9 cellular contexts compared by ENCODE assay signal in the genomic region with DNA sequence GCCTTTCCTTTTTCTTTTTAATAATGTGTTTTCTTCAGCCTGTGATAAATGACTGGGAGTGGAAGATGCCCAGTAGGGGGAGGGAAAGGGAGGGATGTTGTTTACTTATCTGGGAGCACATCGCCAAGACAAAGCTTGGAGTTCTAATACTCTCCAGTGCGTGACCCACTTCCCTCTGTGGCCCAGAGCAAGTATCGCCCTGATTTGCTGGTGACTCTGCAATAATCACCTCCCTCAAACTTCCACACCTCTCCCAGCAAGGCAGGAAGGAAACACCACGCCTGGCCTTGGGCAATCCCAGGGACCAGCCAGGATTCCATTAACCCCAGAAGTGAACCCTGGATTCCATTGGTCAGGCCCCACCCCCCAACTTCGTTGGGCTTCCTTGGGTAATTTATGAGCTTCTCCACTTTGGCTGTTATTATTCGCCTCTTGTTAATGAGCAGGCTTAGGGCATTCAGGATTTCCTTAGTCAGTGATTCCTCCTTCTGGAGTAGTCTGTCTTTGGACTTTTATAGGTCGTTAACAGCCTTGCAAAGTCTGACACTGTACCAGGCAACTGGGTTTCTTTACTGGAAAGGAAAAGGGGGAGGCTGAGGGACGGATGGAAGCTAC. TPM values are rescaled to one million over a fixed set of nuclear protein-coding genes. Genes with fewer than 3 reads are reported as not detected.
DNase-seq lines count a peak whose midpoint lies in the region; ATAC-seq and TF ChIP-seq lines count a peak whose summit lies in the region.
"Had no signal": no experiment of that assay in that cellular context is flagged by ENCODE, and none has a peak within 500 bp of the region (broad histone marks: within the 10 kb centered on the region; RNA-seq: fewer than 3 reads in every experiment).

No MANE protein-coding gene starts in this region.

- no peaks in the 10 kb centered on the region for H3K9me3 ChIP-seq in right lobe of liver
- H3K9me3 ChIP-seq in tibial artery, result no peaks in the 10 kb centered on the region

- no peak for TF ChIP-seq POLR2A in right lobe of liver (IDR thresholded peaks at IDR 0.05)

- ATAC-seq in right lobe of liver (peak; percentile 70 to 92 (median 78)), HG03469 (IDR thresholded peaks at IDR 0.05; ENCODE audit: unreplicated experiment) (no peak)
- no peak for ATAC-seq in activated naive CD8-positive, alpha-beta T cell treated with anti-CD3 and anti-CD28 coated beads, Interleukin-2, amount 50 U/mL, for 24 hours
- ATAC-seq: stimulated activated naive B cell treated with anti-CD40 and anti-IgM and Interleukin-4, amounts not matched to agents 10 μg/mL and 1 μg/mL and 100 μg/mL, for 72 hours had no signal

- no peaks in the 10 kb centered on the region for H3K4me1 Mint-ChIP-seq in activated naive CD8-positive, alpha-beta T cell treated with anti-CD3 and anti-CD28 coated beads, Interleukin-2, amount 50 U/mL, for 24 hours
- H3K4me1 Mint-ChIP-seq: naive B cell had no signal

- H3K36me3 ChIP-seq in brain microvascular endothelial cell (replicated peaks) (no peaks in the 10 kb centered on the region), right lobe of liver (no peaks in the 10 kb centered on the region), tibial artery (no peaks in the 10 kb centered on the region)

- WGBS in right lobe of liver (ENCODE audit: insufficient coverage, low coverage, low lambda C conversion rate, missing lambda C conversion rate), result 21% methylated on average over 7 of the region's 8 CpGs

- H3K27ac Mint-ChIP-seq in activated naive CD8-positive, alpha-beta T cell treated with anti-CD3 and anti-CD28 coated beads, Interleukin-2, amount 50 U/mL, for 24 hours, result no peak overlapping the region

- intact Hi-C loops in right lobe of liver (cut with DNase I), result no loop called here
- intact Hi-C loops in tibial artery (cut with DNase I; ENCODE audit: low total_unique reads), result no loop called here

- no peaks in the 10 kb centered on the region for H3K9me3 Mint-ChIP-seq in activated naive CD8-positive, alpha-beta T cell treated with anti-CD3 and anti-CD28 coated beads, Interleukin-2, amount 50 U/mL, for 24 hours
- H3K9me3 Mint-ChIP-seq: naive B cell; stimulated activated naive B cell treated with anti-CD40 and anti-IgM and Interleukin-4, amounts not matched to agents 10 μg/mL and 1 μg/mL and 100 μg/mL, for 72 hours had no signal

- H3K4me1 ChIP-seq in right lobe of liver (peaks cover 0 to 19% (median 0%) of the 10 kb centered on the region in 4 donors), tibial artery (peaks cover 0 to 16% (median 6%) of the 10 kb centered on the region in 4 donors)

- no peak overlapping the region for H3K4me3 Mint-ChIP-seq in activated naive CD8-positive, alpha-beta T cell treated with anti-CD3 and anti-CD28 coated beads, Interleukin-2, amount 50 U/mL, for 24 hours
- H3K4me3 Mint-ChIP-seq: naive B cell; stimulated activated naive B cell treated with anti-CD40 and anti-IgM and Interleukin-4, amounts not matched to agents 10 μg/mL and 1 μg/mL and 100 μg/mL, for 72 hours had no signal

- H3K4me3 ChIP-seq in HL-60 (replicated peaks; ENCODE audit: insufficient read depth, low read length) (no peak overlapping the region), brain microvascular endothelial cell (ENCODE audit: low read depth, low read length) (no peak overlapping the region), right lobe of liver (no peak overlapping the region), tibial artery (no peak overlapping the region)

- H3K27me3 ChIP-seq in HL-60 (ENCODE audit: insufficient read depth, poor library complexity, severe bottlenecking) (no peaks in the 10 kb centered on the region), brain microvascular endothelial cell (replicated peaks) (peaks cover 8% of the 10 kb centered on the region), right lobe of liver (no peaks in the 10 kb centered on the region), tibial artery (peaks cover 0 to 16% of the 10 kb centered on the region in 2 donors)

- H3K27me3 Mint-ChIP-seq in activated naive CD8-positive, alpha-beta T cell treated with anti-CD3 and anti-CD28 coated beads, Interleukin-2, amount 50 U/mL, for 24 hours, result peaks cover 20% of the 10 kb centered on the region

- H3K27ac ChIP-seq in HL-60 (replicated peaks) (no peak overlapping the region), brain microvascular endothelial cell (peak overlapping the region; percentile 31), right lobe of liver (peak overlapping the region in 1 of 3 donors; percentile 66), tibial artery (no peak overlapping the region)

- peak; percentile 15 to 16 for DNase-seq in HL-60 (ENCODE audit: low read depth in 1 of 2, low spot score in 1 of 2)
- DNase-seq in brain microvascular endothelial cell, result no peak
- DNase-seq in right lobe of liver, result peak in 2 of 3 donors; percentile 82 to 87
- DNase-seq in tibial artery, result peak; percentile 87 to 91
- DNase-seq in activated naive CD8-positive, alpha-beta T cell treated with anti-CD3 and anti-CD28 coated beads, Interleukin-2, amount 50 U/mL, for 24 hours, result no peak
- no peak for DNase-seq in SKM-1 treated with dmso at 0.1 percent for 144 hours (lab: John Stamatoyannopoulos, UW; ENCODE audit: unreplicated experiment)
- DNase-seq: naive B cell; stimulated activated naive B cell treated with anti-CD40 and anti-IgM and Interleukin-4, amounts not matched to agents 10 μg/mL and 1 μg/mL and 100 μg/mL, for 72 hours had no signal

- no peaks in the 10 kb centered on the region for H3K36me3 Mint-ChIP-seq in activated naive CD8-positive, alpha-beta T cell treated with anti-CD3 and anti-CD28 coated beads, Interleukin-2, amount 50 U/mL, for 24 hours (ENCODE audit: low read depth)
- H3K36me3 Mint-ChIP-seq: naive B cell; stimulated activated naive B cell treated with anti-CD40 and anti-IgM and Interleukin-4, amounts not matched to agents 10 μg/mL and 1 μg/mL and 100 μg/mL, for 72 hours had no signal

- no peak for TF ChIP-seq CTCF in HL-60 (IDR thresholded peaks at IDR 0.05; ENCODE audit: insufficient read depth, low read length)
- TF ChIP-seq CTCF in brain microvascular endothelial cell (IDR thresholded peaks at IDR 0.05; ENCODE audit: low read depth, low read length, missing control alignments), result peak; percentile 34
- peak in 1 of 4 donors; percentile 13 for TF ChIP-seq CTCF in right lobe of liver (IDR thresholded peaks at IDR 0.05)
- TF ChIP-seq CTCF in tibial artery (IDR thresholded peaks at IDR 0.05), result no peak

- in situ Hi-C loops in brain microvascular endothelial cell (cut with HindIII; ENCODE audit: low pct_ligation_motif_present, low sequenced_read_pairs), result no loop called here

RNA-seq across cellular contexts. Expression of a gene that starts 24.3 kb away (rescaled TPM):
- total RNA-seq in right lobe of liver, result under 1 TPM in 5 of 6 experiments, not detected in 1; 0.20 to 1.00 (median 0.26) TPM

Comparison
In these comparisons a context has a peak if more than half of its experiments do, and no peak if none do; other contexts are left out.
1. DNase-seq: peak in HL-60 (2 of 2), right lobe of liver (2 of 3) and tibial artery (2 of 2); none in brain microvascular endothelial cell (single experiment), activated naive CD8-positive, alpha-beta T cell treated with anti-CD3 and anti-CD28 coated beads, Interleukin-2, amount 50 U/mL, for 24 hours (single experiment) and SKM-1 treated with dmso at 0.1 percent for 144 hours (single experiment).
2. ATAC-seq: peak in right lobe of liver (4 of 4); none in activated naive CD8-positive, alpha-beta T cell treated with anti-CD3 and anti-CD28 coated beads, Interleukin-2, amount 50 U/mL, for 24 hours (single experiment) and HG03469 (single experiment).